Comparison of ENCODE assay signal across 1 cellular context in genomic region chr17:42779942-42780815, GRCh38.
TF ChIP-seq lines count a peak whose summit lies in the region.

WNK4 (plus strand) TSS chr17:42780610; CDS start chr17:42780699, 89 bp downstream.

TF ChIP-seq in WTC11, 78 proteins besides CTCF, POLR2A, EP300 and RAD21 (continued from another document):
- no peak for TF ChIP-seq AFF4 (CRISPR knock-in tag; IDR thresholded peaks at IDR 0.05; ENCODE audit: borderline replicate concordance)
- TF ChIP-seq E2F4 (CRISPR knock-in tag; IDR thresholded peaks at IDR 0.05; ENCODE audit: borderline replicate concordance, low read depth) = no peak
- no peak for TF ChIP-seq MLX (CRISPR knock-in tag; IDR thresholded peaks at IDR 0.05)
- TF ChIP-seq HMGXB4 (CRISPR knock-in tag; IDR thresholded peaks at IDR 0.05) = no peak
- TF ChIP-seq JAZF1 (CRISPR knock-in tag; IDR thresholded peaks at IDR 0.05) = no peak
- no peak for TF ChIP-seq ATF3 (CRISPR knock-in tag; conservative IDR thresholded peaks at IDR 0.05)
- no peak for TF ChIP-seq ZBTB21 (CRISPR knock-in tag; IDR thresholded peaks at IDR 0.05; ENCODE audit: borderline replicate concordance)
- TF ChIP-seq CDX4 (CRISPR knock-in tag; IDR thresholded peaks at IDR 0.05; ENCODE audit: borderline replicate concordance) = no peak
TF ChIP-seq in WTC11: peak in this region for 7.
